15 cellular contexts compared by ENCODE assay signal in genomic region chr7:43484678-43485355, GRCh38.
"Had no signal": no experiment of that assay in that cellular context is flagged by ENCODE, and none has a peak within 500 bp of the region (broad histone marks: within the 10 kb centered on the region; RNA-seq: fewer than 3 reads in every experiment).

No MANE protein-coding gene starts in this region.

- H3K36me3 Mint-ChIP-seq: activated naive CD4-positive, alpha-beta T cell treated with anti-CD3 and anti-CD28 coated beads, Interleukin-2, amount 50 U/mL, for 72 hours; natural killer cell had no signal

- DNase-seq: activated effector memory CD4-positive, alpha-beta T cell treated with Interleukin-2 at 50 U/mL for 16 hours; activated T-cell treated with anti-CD3 and anti-CD28 coated beads, Interleukin-2, amount 50 U/mL, for 1 hour; amniotic stem cell; cerebellar nuclear complex; endodermal cell; hypothalamus; natural killer cell; stimulated activated CD4-positive, alpha-beta T cell treated with anti-CD3 and anti-CD28 coated beads, Interleukin-4, amount 100 ng/mL, for 4 hours; T-helper 1 cell; tibial artery had no signal

- H3K27me3 Mint-ChIP-seq: brain had no signal

- H3K27ac ChIP-seq: skin epidermis, tibial artery had no signal

- H3K9me3 ChIP-seq: tibial artery had no signal

- H3K27ac Mint-ChIP-seq: activated naive CD4-positive, alpha-beta T cell treated with anti-CD3 and anti-CD28 coated beads, Interleukin-2, amount 50 U/mL, for 72 hours; dendritic cell treated with granulocyte-macrophage colony-stimulating factor and Interleukin-4, amounts not matched to agents 40 ng/mL and 50 ng/mL, for 4 days; endodermal cell; natural killer cell had no signal

- H3K4me1 Mint-ChIP-seq: natural killer cell had no signal

- ATAC-seq: activated naive CD4-positive, alpha-beta T cell treated with anti-CD3 and anti-CD28 coated beads, Interleukin-2, amount 50 U/mL, for 72 hours; natural killer cell had no signal

- H3K36me3 ChIP-seq: tibial artery had no signal

- H3K4me3 ChIP-seq: lung, skin epidermis, tibial artery had no signal

- H3K9me3 Mint-ChIP-seq: activated naive CD4-positive, alpha-beta T cell treated with anti-CD3 and anti-CD28 coated beads, Interleukin-2, amount 50 U/mL, for 72 hours; dendritic cell treated with granulocyte-macrophage colony-stimulating factor and Interleukin-4, amounts not matched to agents 40 ng/mL and 50 ng/mL, for 4 days; natural killer cell had no signal

- H3K27me3 ChIP-seq: tibial artery had no signal

- H3K4me3 Mint-ChIP-seq: brain; dendritic cell treated with granulocyte-macrophage colony-stimulating factor and Interleukin-4, amounts not matched to agents 40 ng/mL and 50 ng/mL, for 4 days; endodermal cell; natural killer cell had no signal
